In genomic region chrX:373641-374471, GRCh38 we compare ENCODE assay signal across 1 cellular context.
TF ChIP-seq lines count a peak whose summit lies in the region.

No MANE protein-coding gene starts in this region.

TF ChIP-seq in WTC11, 78 proteins besides CTCF, POLR2A, EP300 and RAD21 (continued from another document):
- no peak for TF ChIP-seq ATF2 (CRISPR knock-in tag; IDR thresholded peaks at IDR 0.05; ENCODE audit: borderline replicate concordance, low read depth)
- TF ChIP-seq ZNF671 (CRISPR knock-in tag; IDR thresholded peaks at IDR 0.05): no peak
- TF ChIP-seq ARID4B (CRISPR knock-in tag; IDR thresholded peaks at IDR 0.05; ENCODE audit: borderline replicate concordance): 0 out of 2 replicates have a peak, but pooled peaks have one; percentile 38
- TF ChIP-seq ZNF416 (CRISPR knock-in tag; IDR thresholded peaks at IDR 0.05): 0 out of 2 replicates have a peak, but pooled peaks have one; percentile 42
- peak; percentile 23; the same call in 1 of the 2 replicates for TF ChIP-seq ZNF232 (CRISPR knock-in tag; IDR thresholded peaks at IDR 0.05)
- TF ChIP-seq PRDM15 (CRISPR knock-in tag; IDR thresholded peaks at IDR 0.05): peak; percentile 22; the same call in 1 of the 2 replicates
TF ChIP-seq in WTC11: peak in this region for 10.
